ENCODE assay signal across 15 cellular contexts in genomic region chr12:109292342-109292711, GRCh38. TPM values are rescaled to one million over a fixed set of nuclear protein-coding genes. Genes with fewer than 3 reads are reported as not detected.
"Had no signal": no experiment of that assay in that cellular context is flagged by ENCODE, and none has a peak within 500 bp of the region (broad histone marks: within the 10 kb centered on the region; RNA-seq: fewer than 3 reads in every experiment).

No MANE protein-coding gene starts in this region.

- H3K27ac ChIP-seq: VCaP had no signal

- DNase-seq: activated CD4-positive, alpha-beta T cell treated with anti-CD3 and anti-CD28 coated beads for 4 hours; activated CD8-positive, alpha-beta T cell treated with anti-CD3 and anti-CD28 coated beads, Interleukin-2, amount 10 ng/mL, durations not matched to agents 7 days and 5 days; activated naive CD4-positive, alpha-beta T cell treated with anti-CD3 and anti-CD28 coated beads for 36 hours; effector memory CD8-positive, alpha-beta T cell; mesenchymal stem cell; stimulated activated naive B cell treated with anti-CD40 and anti-IgM and Interleukin-4, amounts not matched to agents 10 μg/mL and 1 μg/mL and 100 μg/mL, for 72 hours; T-helper 1 cell; transverse colon had no signal

- H3K4me2 ChIP-seq: SK-N-SH had no signal

- H3K36me3 ChIP-seq: right atrium auricular region, transverse colon had no signal

- H3K9me3 ChIP-seq: right atrium auricular region, SK-N-SH, transverse colon had no signal

- H3K9ac ChIP-seq: SK-N-SH had no signal

- H3K27me3 ChIP-seq: right atrium auricular region had no signal

RNA-seq across cellular contexts. Expression of gene FOXN4, which starts 16.8 kb away (rescaled TPM):
- total RNA-seq: activated CD8-positive, alpha-beta T cell treated with anti-CD3 and anti-CD28 coated beads, Interleukin-2, amount 10 ng/mL, durations not matched to agents 7 days and 5 days; activated naive CD4-positive, alpha-beta T cell treated with anti-CD3 and anti-CD28 coated beads for 36 hours; activated T-helper 17 cell treated with anti-CD3 and anti-CD28 coated beads, Interleukin-2, amount 50 U/mL, for 72 hours; left ventricle myocardium superior; right atrium auricular region; subcutaneous adipose tissue; transverse colon had no signal
- polyA plus RNA-seq: keratinocyte had no signal

RNA-seq across cellular contexts. Expression of gene MYO1H, which starts 55.4 kb away (rescaled TPM):
- total RNA-seq: activated CD8-positive, alpha-beta T cell treated with anti-CD3 and anti-CD28 coated beads, Interleukin-2, amount 10 ng/mL, durations not matched to agents 7 days and 5 days; activated naive CD4-positive, alpha-beta T cell treated with anti-CD3 and anti-CD28 coated beads for 36 hours; activated T-helper 17 cell treated with anti-CD3 and anti-CD28 coated beads, Interleukin-2, amount 50 U/mL, for 72 hours; transverse colon had no signal
- polyA plus RNA-seq: keratinocyte, SK-N-SH had no signal
